ENCODE assay signal across 11 cellular contexts in genomic region chr2:28684142-28684858, GRCh38.
DNase-seq lines count a peak whose midpoint lies in the region; ATAC-seq and TF ChIP-seq lines count a peak whose summit lies in the region.
"Had no signal": no experiment of that assay in that cellular context is flagged by ENCODE, and none has a peak within 500 bp of the region (broad histone marks: within the 10 kb centered on the region; RNA-seq: fewer than 3 reads in every experiment).

No MANE protein-coding gene starts in this region.

- no peaks in the 10 kb centered on the region for H3K36me3 Mint-ChIP-seq in osteocyte (ENCODE audit: unreplicated experiment)
- H3K36me3 Mint-ChIP-seq: CD8-positive, alpha-beta T cell; naive thymus-derived CD8-positive, alpha-beta T cell had no signal

- DNase-seq in DMS153 (lab: John Stamatoyannopoulos, UW): peak; percentile 49
- DNase-seq in NCI-H2029 treated with DMSO at 0.1 percent for 48 hours (lab: John Stamatoyannopoulos, UW): peak; percentile 49
- DNase-seq in adrenal gland: peak in 4 of 7 donors; percentile 36 to 65 (median 50)
- no peak for DNase-seq in osteocyte (ENCODE audit: extremely low spot score, unreplicated experiment)
- no peak for DNase-seq in lower lobe of right lung
- no peak for DNase-seq in midbrain (lab: John Stamatoyannopoulos, UW)
- DNase-seq: activated effector memory CD4-positive, alpha-beta T cell treated with anti-CD3 and anti-CD28 coated beads, Interleukin-2, amount 50 U/mL, for 16 hours; CD8-positive, alpha-beta T cell; naive thymus-derived CD8-positive, alpha-beta T cell had no signal

- no peak overlapping the region for H3K4me3 Mint-ChIP-seq in osteocyte (ENCODE audit: unreplicated experiment)
- H3K4me3 Mint-ChIP-seq: CD8-positive, alpha-beta T cell; naive thymus-derived CD8-positive, alpha-beta T cell had no signal

- no peaks in the 10 kb centered on the region for H3K27me3 Mint-ChIP-seq in osteocyte (ENCODE audit: unreplicated experiment)
- H3K27me3 Mint-ChIP-seq: naive thymus-derived CD8-positive, alpha-beta T cell had no signal

- peaks cover 45% of the 10 kb centered on the region for H3K4me1 Mint-ChIP-seq in osteocyte (ENCODE audit: unreplicated experiment)

- H3K27me3 ChIP-seq in adrenal gland (no peaks in the 10 kb centered on the region), lower lobe of right lung (ENCODE audit: low read depth) (no peaks in the 10 kb centered on the region)

- H3K4me3 ChIP-seq in adrenal gland (no peak overlapping the region), lower lobe of right lung (no peak overlapping the region)

- peak overlapping the region in 1 of 5 donors; percentile 4 for H3K27ac ChIP-seq in adrenal gland
- H3K27ac ChIP-seq in lower lobe of right lung: no peak overlapping the region

- H3K36me3 ChIP-seq in adrenal gland (replicated peaks in 1 of 2) (no peaks in the 10 kb centered on the region), lower lobe of right lung (no peaks in the 10 kb centered on the region)

- intact Hi-C loops in adrenal gland (cut with DNase I) (no loop called here), lower lobe of right lung (cut with DNase I) (no loop called here)

- H3K4me1 ChIP-seq in adrenal gland (replicated peaks in 1 of 2) (peaks cover 8 to 11% of the 10 kb centered on the region in 2 donors), lower lobe of right lung (peaks cover 31% of the 10 kb centered on the region)

- H3K9me3 ChIP-seq in adrenal gland (replicated peaks in 1 of 3) (no peaks in the 10 kb centered on the region), lower lobe of right lung (no peaks in the 10 kb centered on the region)

- no peak for ATAC-seq in lower lobe of right lung
- no peak for ATAC-seq in HG03378 (IDR thresholded peaks at IDR 0.05; ENCODE audit: unreplicated experiment)
- ATAC-seq: activated CD4-positive, CD25-positive, alpha-beta regulatory T cell treated with anti-CD3 and anti-CD28 coated beads, Interleukin-2, amount 50 U/mL, for 24 hours; CD8-positive, alpha-beta T cell; naive thymus-derived CD8-positive, alpha-beta T cell had no signal

- TF ChIP-seq POLR2A in adrenal gland (IDR thresholded peaks at IDR 0.05): no peak

- WGBS in adrenal gland, 4 donors: 62 to 80% (median 74%) methylated on average over 13 of the region's 13 CpGs

- H3K9me3 Mint-ChIP-seq in osteocyte (ENCODE audit: unreplicated experiment): no peaks in the 10 kb centered on the region
- H3K9me3 Mint-ChIP-seq: CD8-positive, alpha-beta T cell; naive thymus-derived CD8-positive, alpha-beta T cell had no signal

- peak overlapping the region; percentile 43 for H3K27ac Mint-ChIP-seq in osteocyte (ENCODE audit: unreplicated experiment)
- H3K27ac Mint-ChIP-seq: CD8-positive, alpha-beta T cell had no signal

- TF ChIP-seq CTCF in adrenal gland (IDR thresholded peaks at IDR 0.05) (no peak), osteocyte (IDR thresholded peaks at IDR 0.05) (no peak), lower lobe of right lung (IDR thresholded peaks at IDR 0.05) (no peak)

Comparison
In these comparisons a context has a peak if more than half of its experiments do, and no peak if none do; other contexts are left out.
1. DNase-seq: peak in DMS153 (single experiment), NCI-H2029 treated with DMSO at 0.1 percent for 48 hours (single experiment) and adrenal gland (4 of 7); none in osteocyte (single experiment), lower lobe of right lung (single experiment) and midbrain (single experiment).